In genomic region chr9:125438506-125439433, GRCh38 we compare ENCODE assay signal across 17 cellular contexts.
"Had no signal": no experiment of that assay in that cellular context is flagged by ENCODE, and none has a peak within 500 bp of the region (broad histone marks: within the 10 kb centered on the region; RNA-seq: fewer than 3 reads in every experiment).

No MANE protein-coding gene starts in this region.

- H3K4me3 ChIP-seq: ascending aorta, gastroesophageal sphincter, ovary, testis, uterus had no signal

- H3K27ac ChIP-seq: ascending aorta, gastroesophageal sphincter, ovary, testis, uterus, VCaP had no signal

- H3K27me3 Mint-ChIP-seq: activated CD4-positive, alpha-beta memory T cell treated with anti-CD3 and anti-CD28 coated beads for 36 hours; activated naive CD8-positive, alpha-beta T cell treated with anti-CD3 and anti-CD28 coated beads, Interleukin-2, amount 10 ng/mL, durations not matched to agents 7 days and 5 days; effector memory CD8-positive, alpha-beta T cell; stimulated activated naive CD8-positive, alpha-beta T cell treated with anti-CD3 and anti-CD28 coated beads, Interleukin-15, Interleukin-2, amounts not matched to agents 100 ng/mL and 50 ng/mL, for 24 hours had no signal

- H3K4me1 ChIP-seq: ascending aorta, gastroesophageal sphincter, testis, uterus had no signal

- H3K27ac Mint-ChIP-seq: activated CD4-positive, alpha-beta memory T cell treated with anti-CD3 and anti-CD28 coated beads for 36 hours; activated naive CD8-positive, alpha-beta T cell treated with anti-CD3 and anti-CD28 coated beads, Interleukin-2, amount 10 ng/mL, durations not matched to agents 7 days and 5 days; activated T-cell treated with anti-CD3 and anti-CD28 coated beads, Interleukin-2, amount 50 U/mL, for 72 hours; stimulated activated naive CD8-positive, alpha-beta T cell treated with anti-CD3 and anti-CD28 coated beads, Interleukin-15, Interleukin-2, amounts not matched to agents 100 ng/mL and 50 ng/mL, for 24 hours had no signal

- H3K36me3 ChIP-seq: ovary, uterus had no signal

- H3K4me3 Mint-ChIP-seq: activated CD4-positive, alpha-beta memory T cell treated with anti-CD3 and anti-CD28 coated beads for 36 hours; activated naive CD8-positive, alpha-beta T cell treated with anti-CD3 and anti-CD28 coated beads, Interleukin-2, amount 10 ng/mL, durations not matched to agents 7 days and 5 days; activated T-cell treated with anti-CD3 and anti-CD28 coated beads, Interleukin-2, amount 50 U/mL, for 72 hours; effector memory CD8-positive, alpha-beta T cell; stimulated activated naive CD8-positive, alpha-beta T cell treated with anti-CD3 and anti-CD28 coated beads, Interleukin-15, Interleukin-2, amounts not matched to agents 100 ng/mL and 50 ng/mL, for 24 hours had no signal

- H3K9me3 Mint-ChIP-seq: activated CD4-positive, alpha-beta memory T cell treated with anti-CD3 and anti-CD28 coated beads for 36 hours; activated naive CD8-positive, alpha-beta T cell treated with anti-CD3 and anti-CD28 coated beads, Interleukin-2, amount 10 ng/mL, durations not matched to agents 7 days and 5 days; activated T-cell treated with anti-CD3 and anti-CD28 coated beads, Interleukin-2, amount 50 U/mL, for 72 hours; effector memory CD8-positive, alpha-beta T cell; nephron progenitor cell; stimulated activated naive CD8-positive, alpha-beta T cell treated with anti-CD3 and anti-CD28 coated beads, Interleukin-15, Interleukin-2, amounts not matched to agents 100 ng/mL and 50 ng/mL, for 24 hours had no signal

- H3K9me3 ChIP-seq: ascending aorta, gastroesophageal sphincter, ovary, testis, uterus had no signal

- H3K27me3 ChIP-seq: ascending aorta, gastroesophageal sphincter, ovary, testis, uterus had no signal

- H3K4me1 Mint-ChIP-seq: activated naive CD8-positive, alpha-beta T cell treated with anti-CD3 and anti-CD28 coated beads, Interleukin-2, amount 10 ng/mL, durations not matched to agents 7 days and 5 days had no signal

- DNase-seq: activated CD4-positive, alpha-beta memory T cell treated with anti-CD3 and anti-CD28 coated beads for 36 hours; activated CD8-positive, alpha-beta memory T cell treated with anti-CD3 and anti-CD28 coated beads, Interleukin-2, amount 50 U/mL, for 4 hours; activated gamma-delta T cell treated with Interleukin-2 at 50 U/mL for 16 hours; activated naive CD8-positive, alpha-beta T cell treated with anti-CD3 and anti-CD28 coated beads, Interleukin-2, amount 10 ng/mL, durations not matched to agents 7 days and 5 days; activated T-cell treated with anti-CD3 and anti-CD28 coated beads, Interleukin-2, amount 50 U/mL, for 72 hours; effector memory CD8-positive, alpha-beta T cell; hippocampal formation; stimulated activated CD4-positive, alpha-beta T cell treated with anti-CD3 and anti-CD28 coated beads, Interleukin-4, amount 100 ng/mL, for 1 hour; T1000; testis; uterus had no signal

- H3K36me3 Mint-ChIP-seq: activated naive CD8-positive, alpha-beta T cell treated with anti-CD3 and anti-CD28 coated beads, Interleukin-2, amount 10 ng/mL, durations not matched to agents 7 days and 5 days had no signal
